ENCODE assay signal across 20 cellular contexts in genomic region chr3:73665317-73665716, GRCh38. TPM values are rescaled to one million over a fixed set of nuclear protein-coding genes. Genes with fewer than 3 reads are reported as not detected.
"Had no signal": no experiment of that assay in that cellular context is flagged by ENCODE, and none has a peak within 500 bp of the region (broad histone marks: within the 10 kb centered on the region; RNA-seq: fewer than 3 reads in every experiment).

No MANE protein-coding gene starts in this region.

- H3K9me3 Mint-ChIP-seq: stimulated activated memory B cell treated with anti-CD40 and anti-IgM and Interleukin-4, amounts not matched to agents 10 μg/mL and 1 μg/mL and 100 μg/mL, for 72 hours had no signal

- H3K4me3 Mint-ChIP-seq: naive thymus-derived CD4-positive, alpha-beta T cell; stimulated activated memory B cell treated with anti-CD40 and anti-IgM and Interleukin-4, amounts not matched to agents 10 μg/mL and 1 μg/mL and 100 μg/mL, for 72 hours; stimulated activated naive CD8-positive, alpha-beta T cell treated with anti-CD3 and anti-CD28 coated beads, Interleukin-15, Interleukin-2, amounts not matched to agents 100 ng/mL and 50 ng/mL, for 24 hours had no signal

- H3K27ac ChIP-seq: epithelial cell of prostate, esophagus muscularis mucosa, gastroesophageal sphincter, neutrophil, psoas muscle, spleen, tibial artery, upper lobe of right lung had no signal

- H3K4me3 ChIP-seq: esophagus muscularis mucosa, gastroesophageal sphincter, psoas muscle, spleen, tibial artery, upper lobe of right lung had no signal

- H3K27me3 ChIP-seq: esophagus muscularis mucosa, gastroesophageal sphincter, neutrophil, spleen, tibial artery, upper lobe of right lung had no signal

- H3K27me3 Mint-ChIP-seq: stimulated activated memory B cell treated with anti-CD40 and anti-IgM and Interleukin-4, amounts not matched to agents 10 μg/mL and 1 μg/mL and 100 μg/mL, for 72 hours; stimulated activated naive CD8-positive, alpha-beta T cell treated with anti-CD3 and anti-CD28 coated beads, Interleukin-15, Interleukin-2, amounts not matched to agents 100 ng/mL and 50 ng/mL, for 24 hours had no signal

- H3K4me1 ChIP-seq: esophagus muscularis mucosa, gastroesophageal sphincter, psoas muscle, spleen, upper lobe of right lung had no signal

- H3K4me1 Mint-ChIP-seq: naive thymus-derived CD4-positive, alpha-beta T cell; stimulated activated memory B cell treated with anti-CD40 and anti-IgM and Interleukin-4, amounts not matched to agents 10 μg/mL and 1 μg/mL and 100 μg/mL, for 72 hours had no signal

- H3K9me3 ChIP-seq: esophagus muscularis mucosa, gastroesophageal sphincter, neutrophil, psoas muscle, spleen, tibial artery, upper lobe of right lung had no signal

- H3K36me3 Mint-ChIP-seq: stimulated activated memory B cell treated with anti-CD40 and anti-IgM and Interleukin-4, amounts not matched to agents 10 μg/mL and 1 μg/mL and 100 μg/mL, for 72 hours had no signal

- DNase-seq: cortex of kidney; effector memory CD4-positive, alpha-beta T cell; kidney; left colon; mesendoderm; naive thymus-derived CD4-positive, alpha-beta T cell; psoas muscle; retina; spleen; stimulated activated CD4-positive, alpha-beta T cell treated with anti-CD3 and anti-CD28 coated beads, Interleukin-15, amount 100 ng/mL, for 24 hours; stimulated activated CD4-positive, alpha-beta T cell treated with anti-CD3 and anti-CD28 coated beads, Interleukin-1b, Interleukin-23, amount 100 ng/mL, for 48 hours; stimulated activated CD4-positive, alpha-beta T cell treated with anti-CD3 and anti-CD28 coated beads, Interleukin-4, amount 100 ng/mL, for 24 hours; tibial artery; upper lobe of right lung had no signal

- H3K36me3 ChIP-seq: esophagus muscularis mucosa, gastroesophageal sphincter, neutrophil, spleen, tibial artery, upper lobe of right lung had no signal

- H3K27ac Mint-ChIP-seq: naive thymus-derived CD4-positive, alpha-beta T cell; stimulated activated memory B cell treated with anti-CD40 and anti-IgM and Interleukin-4, amounts not matched to agents 10 μg/mL and 1 μg/mL and 100 μg/mL, for 72 hours; stimulated activated naive CD8-positive, alpha-beta T cell treated with anti-CD3 and anti-CD28 coated beads, Interleukin-15, Interleukin-2, amounts not matched to agents 100 ng/mL and 50 ng/mL, for 24 hours had no signal

RNA-seq across cellular contexts. Expression of gene PDZRN3, which starts 40.6 kb away (rescaled TPM):
- total RNA-seq: naive thymus-derived CD4-positive, alpha-beta T cell had no signal
- polyA plus RNA-seq: naive thymus-derived CD4-positive, alpha-beta T cell had no signal
